ENCODE assay signal across 10 cellular contexts in genomic region chr9:133118568-133118967, GRCh38. TPM values are rescaled to one million over a fixed set of nuclear protein-coding genes. Genes with fewer than 3 reads are reported as not detected.
A peak's percentile ranks its signal among the peaks of the same experiment; 100 is the strongest.
DNase-seq lines count a peak whose midpoint lies in the region; ATAC-seq and TF ChIP-seq lines count a peak whose summit lies in the region.
"Had no signal": no experiment of that assay in that cellular context is flagged by ENCODE, and none has a peak within 500 bp of the region (broad histone marks: within the 10 kb centered on the region; RNA-seq: fewer than 3 reads in every experiment).

No MANE protein-coding gene starts in this region.

- H2AFZ ChIP-seq in osteoblast (ENCODE audit: low read length), result no peak overlapping the region

- peaks cover 58% of the 10 kb centered on the region for H3K4me1 Mint-ChIP-seq in activated naive CD4-positive, alpha-beta T cell treated with anti-CD3 and anti-CD28 coated beads, Interleukin-2, amount 50 U/mL, for 24 hours
- H3K4me1 Mint-ChIP-seq in effector memory CD8-positive, alpha-beta T cell (ENCODE audit: low read depth in 2 of 2), result peaks cover 56 to 65% of the 10 kb centered on the region in 2 donors
- peaks cover 46 to 64% of the 10 kb centered on the region in 2 donors for H3K4me1 Mint-ChIP-seq in natural killer cell

- H3K4me3 Mint-ChIP-seq in activated naive CD4-positive, alpha-beta T cell treated with anti-CD3 and anti-CD28 coated beads, Interleukin-2, amount 50 U/mL, for 24 hours, result peak overlapping the region; percentile 63
- peak overlapping the region; percentile 63 to 78 for H3K4me3 Mint-ChIP-seq in effector memory CD8-positive, alpha-beta T cell
- H3K4me3 Mint-ChIP-seq in natural killer cell, result peak overlapping the region; percentile 67

- intact Hi-C loops in natural killer cell (cut with micrococcal nuclease) (no loop called here), upper lobe of right lung (cut with DNase I) (no loop called here)

- H3K27me3 ChIP-seq in upper lobe of right lung (no peaks in the 10 kb centered on the region), osteoblast (ENCODE audit: insufficient read depth, low read length) (no peaks in the 10 kb centered on the region)

- H3K9me3 ChIP-seq in upper lobe of right lung (no peaks in the 10 kb centered on the region), osteoblast (ENCODE audit: low read depth, low read length) (no peaks in the 10 kb centered on the region)

- no peaks in the 10 kb centered on the region for H3K36me3 Mint-ChIP-seq in activated naive CD4-positive, alpha-beta T cell treated with anti-CD3 and anti-CD28 coated beads, Interleukin-2, amount 50 U/mL, for 24 hours
- peaks cover 88% of the 10 kb centered on the region for H3K36me3 Mint-ChIP-seq in effector memory CD8-positive, alpha-beta T cell (ENCODE audit: insufficient read depth)
- no peaks in the 10 kb centered on the region for H3K36me3 Mint-ChIP-seq in natural killer cell

- H3K36me3 ChIP-seq in upper lobe of right lung, result no peaks in the 10 kb centered on the region
- H3K36me3 ChIP-seq in osteoblast (ENCODE audit: insufficient read depth, low read length), result no peaks in the 10 kb centered on the region

- no peaks in the 10 kb centered on the region for H3K9me3 Mint-ChIP-seq in activated naive CD4-positive, alpha-beta T cell treated with anti-CD3 and anti-CD28 coated beads, Interleukin-2, amount 50 U/mL, for 24 hours
- no peaks in the 10 kb centered on the region for H3K9me3 Mint-ChIP-seq in effector memory CD8-positive, alpha-beta T cell
- H3K9me3 Mint-ChIP-seq in natural killer cell, result no peaks in the 10 kb centered on the region

- in situ Hi-C loops in KBM-7 (cut with MboI; ENCODE audit: low pct_unique_long_range_greater_than_20kb, low sequenced_read_pairs), result no loop called here

- peaks cover 67% of the 10 kb centered on the region for H4K20me1 ChIP-seq in osteoblast (ENCODE audit: insufficient read depth, low read length)

- no peak for TF ChIP-seq CTCF in natural killer cell (IDR thresholded peaks at IDR 0.05)
- TF ChIP-seq CTCF in upper lobe of right lung (IDR thresholded peaks at IDR 0.05), result no peak
- no peak for TF ChIP-seq CTCF in osteoblast (IDR thresholded peaks at IDR 0.05; ENCODE audit: extremely low read depth, low read depth, low read length)

- H3K27ac ChIP-seq in upper lobe of right lung, result peak overlapping the region; percentile 60
- no peak overlapping the region for H3K27ac ChIP-seq in osteoblast (ENCODE audit: low read depth, low read length)

- no peak for ATAC-seq in effector memory CD8-positive, alpha-beta T cell (replicated peaks)
- ATAC-seq in natural killer cell (no peak), upper lobe of right lung (no peak)

- H3K4me3 ChIP-seq in upper lobe of right lung, result peak overlapping the region; percentile 78
- no peak overlapping the region for H3K4me3 ChIP-seq in osteoblast (ENCODE audit: insufficient read depth, low read length)

- no peak overlapping the region for H3K27ac Mint-ChIP-seq in activated naive CD4-positive, alpha-beta T cell treated with anti-CD3 and anti-CD28 coated beads, Interleukin-2, amount 50 U/mL, for 24 hours
- peak overlapping the region; percentile 58 to 97 for H3K27ac Mint-ChIP-seq in effector memory CD8-positive, alpha-beta T cell
- H3K27ac Mint-ChIP-seq in natural killer cell, result peak overlapping the region; percentile 80 to 97

- DNase-seq in activated naive CD4-positive, alpha-beta T cell (lab: John Stamatoyannopoulos, UW), result no peak
- DNase-seq in effector memory CD8-positive, alpha-beta T cell, result no peak
- DNase-seq in natural killer cell (no peak), upper lobe of right lung (no peak), SKM-1 (lab: John Stamatoyannopoulos, UW; ENCODE audit: unreplicated experiment) (no peak), osteoblast (ENCODE audit: insufficient read length, low spot score, missing footprints) (no peak), KBM-7 (no peak)
- DNase-seq: mesendoderm, NCI-H82 had no signal

- H3K79me2 ChIP-seq in osteoblast (ENCODE audit: insufficient read depth, low read length), result peaks cover 6% of the 10 kb centered on the region

- H3K4me2 ChIP-seq in osteoblast (ENCODE audit: insufficient read depth, low read length), result no peak overlapping the region

- H3K4me1 ChIP-seq in upper lobe of right lung (peaks cover 78% of the 10 kb centered on the region), osteoblast (ENCODE audit: insufficient read depth, low read length) (peaks cover 44% of the 10 kb centered on the region)

- no peaks in the 10 kb centered on the region for H3K27me3 Mint-ChIP-seq in activated naive CD4-positive, alpha-beta T cell treated with anti-CD3 and anti-CD28 coated beads, Interleukin-2, amount 50 U/mL, for 24 hours
- no peaks in the 10 kb centered on the region for H3K27me3 Mint-ChIP-seq in effector memory CD8-positive, alpha-beta T cell
- no peaks in the 10 kb centered on the region for H3K27me3 Mint-ChIP-seq in natural killer cell (ENCODE audit: low read depth in 2 of 2)

RNA-seq across cellular contexts. Expression of gene RALGDS, which starts 2.5 kb away (rescaled TPM):
- total RNA-seq in natural killer cell (100 to 1,000 TPM; 206 to 250 (median 208) TPM), upper lobe of right lung (66.3 TPM), osteoblast (11.2 and 12.7 TPM in 2 replicates)

RNA-seq across cellular contexts. Expression of gene GBGT1, which starts 45.1 kb away (rescaled TPM):
- 1 to 10 TPM; 1.4 to 2.2 (median 1.7) TPM for total RNA-seq in natural killer cell
- total RNA-seq in upper lobe of right lung, result 27.4 TPM
- 3.3 and 3.8 TPM in 2 replicates for total RNA-seq in osteoblast

RNA-seq across cellular contexts. Expression of gene CEL, which starts 56.8 kb away (rescaled TPM):
- total RNA-seq in natural killer cell (under 1 TPM; 0.18 to 0.68 (median 0.42) TPM), upper lobe of right lung (0.75 TPM), osteoblast (under 0.01 TPM in 1 of 2 replicates, not detected in the other)
